In genomic region chr19:34992582-34992981, GRCh38 we compare ENCODE assay signal across 10 cellular contexts. TPM values are rescaled to one million over a fixed set of nuclear protein-coding genes. Genes with fewer than 3 reads are reported as not detected.
"Had no signal": no experiment of that assay in that cellular context is flagged by ENCODE, and none has a peak within 500 bp of the region (broad histone marks: within the 10 kb centered on the region; RNA-seq: fewer than 3 reads in every experiment).

No MANE protein-coding gene starts in this region.

RNA-seq across cellular contexts. Expression of gene HPN, which starts 48.9 kb away (rescaled TPM):
- total RNA-seq: activated CD8-positive, alpha-beta memory T cell treated with anti-CD3 and anti-CD28 coated beads for 36 hours; activated CD8-positive, alpha-beta T cell treated with anti-CD3 and anti-CD28 coated beads, Interleukin-2, amount 10 ng/mL, durations not matched to agents 7 days and 5 days; activated naive CD4-positive, alpha-beta T cell treated with anti-CD3 and anti-CD28 coated beads for 36 hours; activated naive CD4-positive, alpha-beta T cell treated with anti-CD3 and anti-CD28 coated beads, Interleukin-2, amount 50 U/mL, for 72 hours; chondrocyte; endothelial cell of umbilical vein; fibroblast of villous mesenchyme; glomerular endothelial cell had no signal
- polyA plus RNA-seq: aorta, fibroblast of lung had no signal
